1 cellular context compared by ENCODE assay signal in the genomic region with DNA sequence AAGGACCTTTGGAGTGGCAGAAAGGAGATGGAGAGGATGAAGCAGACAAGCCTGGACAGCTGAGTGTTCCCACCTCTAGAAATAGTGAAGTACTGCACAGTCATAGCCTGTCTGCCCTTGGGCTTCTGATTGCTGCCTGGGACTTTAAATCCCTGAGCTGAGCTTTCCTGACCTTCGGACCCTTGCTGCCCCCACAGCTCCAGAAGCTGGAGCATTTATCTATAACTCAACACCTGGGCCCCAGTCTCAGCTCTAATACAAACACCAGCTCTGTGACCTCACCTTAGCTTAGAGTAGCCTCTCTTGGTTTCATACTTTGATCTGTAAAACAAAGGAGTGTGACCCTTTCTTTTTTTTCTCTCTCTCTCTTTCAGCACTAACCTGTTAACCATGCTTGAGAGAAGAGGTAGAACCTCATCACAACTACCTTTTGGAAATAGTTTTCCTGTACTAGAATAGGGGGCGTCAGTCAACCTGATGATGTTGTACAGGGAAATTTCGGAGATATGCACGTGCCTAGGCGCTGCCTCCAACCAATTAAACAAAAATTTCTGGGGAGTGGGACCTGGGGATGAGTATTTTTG.
TF ChIP-seq lines count a peak whose summit lies in the region.

No MANE protein-coding gene starts in this region.

TF ChIP-seq in HepG2, 621 proteins besides CTCF, POLR2A, EP300 and RAD21 (continued from another document and continues in another):
- TF ChIP-seq, protein P1, sequence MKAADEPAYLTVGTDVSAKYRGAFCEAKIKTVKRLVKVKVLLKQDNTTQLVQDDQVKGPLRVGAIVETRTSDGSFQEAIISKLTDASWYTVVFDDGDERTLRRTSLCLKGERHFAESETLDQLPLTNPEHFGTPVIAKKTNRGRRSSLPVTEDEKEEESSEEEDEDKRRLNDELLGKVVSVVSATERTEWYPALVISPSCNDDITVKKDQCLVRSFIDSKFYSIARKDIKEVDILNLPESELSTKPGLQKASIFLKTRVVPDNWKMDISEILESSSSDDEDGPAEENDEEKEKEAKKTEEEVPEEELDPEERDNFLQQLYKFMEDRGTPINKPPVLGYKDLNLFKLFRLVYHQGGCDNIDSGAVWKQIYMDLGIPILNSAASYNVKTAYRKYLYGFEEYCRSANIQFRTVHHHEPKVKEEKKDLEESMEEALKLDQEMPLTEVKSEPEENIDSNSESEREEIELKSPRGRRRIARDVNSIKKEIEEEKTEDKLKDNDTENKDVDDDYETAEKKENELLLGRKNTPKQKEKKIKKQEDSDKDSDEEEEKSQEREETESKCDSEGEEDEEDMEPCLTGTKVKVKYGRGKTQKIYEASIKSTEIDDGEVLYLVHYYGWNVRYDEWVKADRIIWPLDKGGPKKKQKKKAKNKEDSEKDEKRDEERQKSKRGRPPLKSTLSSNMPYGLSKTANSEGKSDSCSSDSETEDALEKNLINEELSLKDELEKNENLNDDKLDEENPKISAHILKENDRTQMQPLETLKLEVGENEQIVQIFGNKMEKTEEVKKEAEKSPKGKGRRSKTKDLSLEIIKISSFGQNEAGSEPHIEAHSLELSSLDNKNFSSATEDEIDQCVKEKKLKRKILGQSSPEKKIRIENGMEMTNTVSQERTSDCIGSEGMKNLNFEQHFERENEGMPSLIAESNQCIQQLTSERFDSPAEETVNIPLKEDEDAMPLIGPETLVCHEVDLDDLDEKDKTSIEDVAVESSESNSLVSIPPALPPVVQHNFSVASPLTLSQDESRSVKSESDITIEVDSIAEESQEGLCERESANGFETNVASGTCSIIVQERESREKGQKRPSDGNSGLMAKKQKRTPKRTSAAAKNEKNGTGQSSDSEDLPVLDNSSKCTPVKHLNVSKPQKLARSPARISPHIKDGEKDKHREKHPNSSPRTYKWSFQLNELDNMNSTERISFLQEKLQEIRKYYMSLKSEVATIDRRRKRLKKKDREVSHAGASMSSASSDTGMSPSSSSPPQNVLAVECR (CRISPR knock-in tag; IDR thresholded peaks at IDR 0.05; ENCODE audit: borderline replicate concordance), result peak; percentile 66; the same call in 1 of the 2 replicates
- no peak for TF ChIP-seq ZNF761 (CRISPR knock-in tag; conservative IDR thresholded peaks at IDR 0.05)
- no peak for TF ChIP-seq ZSCAN22 (CRISPR knock-in tag; IDR thresholded peaks at IDR 0.05)
- TF ChIP-seq HMG20B (CRISPR knock-in tag; conservative IDR thresholded peaks at IDR 0.05), result peak; percentile 98
- TF ChIP-seq SIN3A (IDR thresholded peaks at IDR 0.05; ENCODE audit: borderline replicate concordance, low read depth, low read length), result 0 out of 2 replicates have a peak, but pooled peaks have one; percentile 34
- no peak for TF ChIP-seq MBNL3 (CRISPR knock-in tag; conservative IDR thresholded peaks at IDR 0.05)
- TF ChIP-seq ZMYM3 (CRISPR knock-in tag; IDR thresholded peaks at IDR 0.05), result peak; percentile 84
- peak; percentile 99 for TF ChIP-seq SOX13 (IDR thresholded peaks at IDR 0.05)
- TF ChIP-seq SOX13 (CRISPR knock-in tag; conservative IDR thresholded peaks at IDR 0.05 in 1 of 2, IDR thresholded peaks at IDR 0.05 in 1 of 2), result peak in 1 of 2 experiments; percentile 100; a peak in 2 of 4 replicates
- TF ChIP-seq ZFY (CRISPR knock-in tag; IDR thresholded peaks at IDR 0.05), result no peak
- TF ChIP-seq, protein P2, sequence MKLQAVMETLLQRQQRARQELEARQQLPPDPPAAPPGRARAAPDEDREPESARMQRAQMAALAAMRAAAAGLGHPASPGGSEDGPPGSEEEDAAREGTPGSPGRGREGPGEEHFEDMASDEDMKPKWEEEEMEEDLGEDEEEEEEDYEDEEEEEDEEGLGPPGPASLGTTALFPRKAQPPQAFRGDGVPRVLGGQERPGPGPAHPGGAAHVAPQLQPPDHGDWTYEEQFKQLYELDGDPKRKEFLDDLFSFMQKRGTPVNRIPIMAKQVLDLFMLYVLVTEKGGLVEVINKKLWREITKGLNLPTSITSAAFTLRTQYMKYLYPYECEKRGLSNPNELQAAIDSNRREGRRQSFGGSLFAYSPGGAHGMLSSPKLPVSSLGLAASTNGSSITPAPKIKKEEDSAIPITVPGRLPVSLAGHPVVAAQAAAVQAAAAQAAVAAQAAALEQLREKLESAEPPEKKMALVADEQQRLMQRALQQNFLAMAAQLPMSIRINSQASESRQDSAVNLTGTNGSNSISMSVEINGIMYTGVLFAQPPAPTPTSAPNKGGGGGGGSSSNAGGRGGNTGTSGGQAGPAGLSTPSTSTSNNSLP (IDR thresholded peaks at IDR 0.05; ENCODE audit: low read depth, low read length), result peak; percentile 93
- peak; percentile 96 for TF ChIP-seq ZBTB7B (CRISPR knock-in tag; IDR thresholded peaks at IDR 0.05)
- no peak for TF ChIP-seq ZNF547 (CRISPR knock-in tag; IDR thresholded peaks at IDR 0.05)
- peak; percentile 47 for TF ChIP-seq CREB1 (IDR thresholded peaks at IDR 0.05)
- peak; percentile 88 for TF ChIP-seq CREB1 (CRISPR knock-in tag; IDR thresholded peaks at IDR 0.05)
- TF ChIP-seq ZBTB21 (CRISPR knock-in tag; IDR thresholded peaks at IDR 0.05), result peak; percentile 76
- TF ChIP-seq SUZ12 (IDR thresholded peaks at IDR 0.05; ENCODE audit: low read depth, low read length), result no peak
- TF ChIP-seq, protein P3, sequence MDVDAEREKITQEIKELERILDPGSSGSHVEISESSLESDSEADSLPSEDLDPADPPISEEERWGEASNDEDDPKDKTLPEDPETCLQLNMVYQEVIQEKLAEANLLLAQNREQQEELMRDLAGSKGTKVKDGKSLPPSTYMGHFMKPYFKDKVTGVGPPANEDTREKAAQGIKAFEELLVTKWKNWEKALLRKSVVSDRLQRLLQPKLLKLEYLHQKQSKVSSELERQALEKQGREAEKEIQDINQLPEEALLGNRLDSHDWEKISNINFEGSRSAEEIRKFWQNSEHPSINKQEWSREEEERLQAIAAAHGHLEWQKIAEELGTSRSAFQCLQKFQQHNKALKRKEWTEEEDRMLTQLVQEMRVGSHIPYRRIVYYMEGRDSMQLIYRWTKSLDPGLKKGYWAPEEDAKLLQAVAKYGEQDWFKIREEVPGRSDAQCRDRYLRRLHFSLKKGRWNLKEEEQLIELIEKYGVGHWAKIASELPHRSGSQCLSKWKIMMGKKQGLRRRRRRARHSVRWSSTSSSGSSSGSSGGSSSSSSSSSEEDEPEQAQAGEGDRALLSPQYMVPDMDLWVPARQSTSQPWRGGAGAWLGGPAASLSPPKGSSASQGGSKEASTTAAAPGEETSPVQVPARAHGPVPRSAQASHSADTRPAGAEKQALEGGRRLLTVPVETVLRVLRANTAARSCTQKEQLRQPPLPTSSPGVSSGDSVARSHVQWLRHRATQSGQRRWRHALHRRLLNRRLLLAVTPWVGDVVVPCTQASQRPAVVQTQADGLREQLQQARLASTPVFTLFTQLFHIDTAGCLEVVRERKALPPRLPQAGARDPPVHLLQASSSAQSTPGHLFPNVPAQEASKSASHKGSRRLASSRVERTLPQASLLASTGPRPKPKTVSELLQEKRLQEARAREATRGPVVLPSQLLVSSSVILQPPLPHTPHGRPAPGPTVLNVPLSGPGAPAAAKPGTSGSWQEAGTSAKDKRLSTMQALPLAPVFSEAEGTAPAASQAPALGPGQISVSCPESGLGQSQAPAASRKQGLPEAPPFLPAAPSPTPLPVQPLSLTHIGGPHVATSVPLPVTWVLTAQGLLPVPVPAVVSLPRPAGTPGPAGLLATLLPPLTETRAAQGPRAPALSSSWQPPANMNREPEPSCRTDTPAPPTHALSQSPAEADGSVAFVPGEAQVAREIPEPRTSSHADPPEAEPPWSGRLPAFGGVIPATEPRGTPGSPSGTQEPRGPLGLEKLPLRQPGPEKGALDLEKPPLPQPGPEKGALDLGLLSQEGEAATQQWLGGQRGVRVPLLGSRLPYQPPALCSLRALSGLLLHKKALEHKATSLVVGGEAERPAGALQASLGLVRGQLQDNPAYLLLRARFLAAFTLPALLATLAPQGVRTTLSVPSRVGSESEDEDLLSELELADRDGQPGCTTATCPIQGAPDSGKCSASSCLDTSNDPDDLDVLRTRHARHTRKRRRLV (CRISPR knock-in tag; IDR thresholded peaks at IDR 0.05), result no peak
- peak; percentile 99 for TF ChIP-seq GFI1 (CRISPR knock-in tag; IDR thresholded peaks at IDR 0.05; ENCODE audit: borderline replicate concordance)
- no peak for TF ChIP-seq SP1 (IDR thresholded peaks at IDR 0.05)
- 0 out of 2 replicates have a peak, but pooled peaks have one; percentile 21 for TF ChIP-seq SP1 (CRISPR knock-in tag; IDR thresholded peaks at IDR 0.05)
- TF ChIP-seq ZSCAN31 (CRISPR knock-in tag; IDR thresholded peaks at IDR 0.05; ENCODE audit: low read depth), result peak; percentile 65
- TF ChIP-seq NCOR1 (IDR thresholded peaks at IDR 0.05; ENCODE audit: borderline replicate concordance, low read length), result peak; percentile 99
- TF ChIP-seq, protein P4, sequence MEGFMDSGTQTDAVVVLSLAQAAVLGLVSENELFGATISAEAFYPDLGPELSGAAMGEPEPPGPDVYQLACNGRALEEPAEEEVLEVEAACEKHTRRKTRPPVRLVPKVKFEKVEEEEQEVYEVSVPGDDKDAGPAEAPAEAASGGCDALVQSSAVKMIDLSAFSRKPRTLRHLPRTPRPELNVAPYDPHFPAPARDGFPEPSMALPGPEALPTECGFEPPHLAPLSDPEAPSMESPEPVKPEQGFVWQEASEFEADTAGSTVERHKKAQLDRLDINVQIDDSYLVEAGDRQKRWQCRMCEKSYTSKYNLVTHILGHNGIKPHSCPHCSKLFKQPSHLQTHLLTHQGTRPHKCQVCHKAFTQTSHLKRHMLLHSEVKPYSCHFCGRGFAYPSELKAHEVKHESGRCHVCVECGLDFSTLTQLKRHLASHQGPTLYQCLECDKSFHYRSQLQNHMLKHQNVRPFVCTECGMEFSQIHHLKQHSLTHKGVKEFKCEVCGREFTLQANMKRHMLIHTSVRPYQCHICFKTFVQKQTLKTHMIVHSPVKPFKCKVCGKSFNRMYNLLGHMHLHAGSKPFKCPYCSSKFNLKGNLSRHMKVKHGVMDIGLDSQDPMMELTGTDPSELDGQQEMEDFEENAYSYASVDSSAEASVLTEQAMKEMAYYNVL (CRISPR knock-in tag; IDR thresholded peaks at IDR 0.05; ENCODE audit: borderline replicate concordance), result peak; percentile 100
- peak; percentile 95 for TF ChIP-seq ZEB1 (IDR thresholded peaks at IDR 0.05; ENCODE audit: insufficient replicate concordance, low read depth)
- TF ChIP-seq HDAC6 (IDR thresholded peaks at IDR 0.05; ENCODE audit: low read depth, low read length), result no peak
- no peak for TF ChIP-seq ZNF326 (CRISPR knock-in tag; IDR thresholded peaks at IDR 0.05; ENCODE audit: borderline replicate concordance)
- no peak for TF ChIP-seq RELA (CRISPR knock-in tag; IDR thresholded peaks at IDR 0.05)
- peak; percentile 68 for TF ChIP-seq ZNF644 (CRISPR knock-in tag; IDR thresholded peaks at IDR 0.05; ENCODE audit: low read depth)
- 0 out of 2 replicates have a peak, but pooled peaks have one; percentile 52 for TF ChIP-seq ZNF12 (CRISPR knock-in tag; IDR thresholded peaks at IDR 0.05)
- TF ChIP-seq SKI (IDR thresholded peaks at IDR 0.05; ENCODE audit: partially characterized antibody), result peak; percentile 64
- TF ChIP-seq, protein P5, sequence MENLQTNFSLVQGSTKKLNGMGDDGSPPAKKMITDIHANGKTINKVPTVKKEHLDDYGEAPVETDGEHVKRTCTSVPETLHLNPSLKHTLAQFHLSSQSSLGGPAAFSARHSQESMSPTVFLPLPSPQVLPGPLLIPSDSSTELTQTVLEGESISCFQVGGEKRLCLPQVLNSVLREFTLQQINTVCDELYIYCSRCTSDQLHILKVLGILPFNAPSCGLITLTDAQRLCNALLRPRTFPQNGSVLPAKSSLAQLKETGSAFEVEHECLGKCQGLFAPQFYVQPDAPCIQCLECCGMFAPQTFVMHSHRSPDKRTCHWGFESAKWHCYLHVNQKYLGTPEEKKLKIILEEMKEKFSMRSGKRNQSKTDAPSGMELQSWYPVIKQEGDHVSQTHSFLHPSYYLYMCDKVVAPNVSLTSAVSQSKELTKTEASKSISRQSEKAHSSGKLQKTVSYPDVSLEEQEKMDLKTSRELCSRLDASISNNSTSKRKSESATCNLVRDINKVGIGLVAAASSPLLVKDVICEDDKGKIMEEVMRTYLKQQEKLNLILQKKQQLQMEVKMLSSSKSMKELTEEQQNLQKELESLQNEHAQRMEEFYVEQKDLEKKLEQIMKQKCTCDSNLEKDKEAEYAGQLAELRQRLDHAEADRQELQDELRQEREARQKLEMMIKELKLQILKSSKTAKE (CRISPR knock-in tag; IDR thresholded peaks at IDR 0.05; ENCODE audit: borderline replicate concordance), result peak; percentile 82
- no peak for TF ChIP-seq SIN3B (IDR thresholded peaks at IDR 0.05; ENCODE audit: low read length)
- TF ChIP-seq, protein P6, sequence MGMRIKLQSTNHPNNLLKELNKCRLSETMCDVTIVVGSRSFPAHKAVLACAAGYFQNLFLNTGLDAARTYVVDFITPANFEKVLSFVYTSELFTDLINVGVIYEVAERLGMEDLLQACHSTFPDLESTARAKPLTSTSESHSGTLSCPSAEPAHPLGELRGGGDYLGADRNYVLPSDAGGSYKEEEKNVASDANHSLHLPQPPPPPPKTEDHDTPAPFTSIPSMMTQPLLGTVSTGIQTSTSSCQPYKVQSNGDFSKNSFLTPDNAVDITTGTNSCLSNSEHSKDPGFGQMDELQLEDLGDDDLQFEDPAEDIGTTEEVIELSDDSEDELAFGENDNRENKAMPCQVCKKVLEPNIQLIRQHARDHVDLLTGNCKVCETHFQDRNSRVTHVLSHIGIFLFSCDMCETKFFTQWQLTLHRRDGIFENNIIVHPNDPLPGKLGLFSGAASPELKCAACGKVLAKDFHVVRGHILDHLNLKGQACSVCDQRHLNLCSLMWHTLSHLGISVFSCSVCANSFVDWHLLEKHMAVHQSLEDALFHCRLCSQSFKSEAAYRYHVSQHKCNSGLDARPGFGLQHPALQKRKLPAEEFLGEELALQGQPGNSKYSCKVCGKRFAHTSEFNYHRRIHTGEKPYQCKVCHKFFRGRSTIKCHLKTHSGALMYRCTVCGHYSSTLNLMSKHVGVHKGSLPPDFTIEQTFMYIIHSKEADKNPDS (CRISPR knock-in tag; IDR thresholded peaks at IDR 0.05), result peak; percentile 99
